Comparison of ENCODE assay signal across 8 cellular contexts in genomic region chr9:92728831-92729734, GRCh38. TPM values are rescaled to one million over a fixed set of nuclear protein-coding genes. Genes with fewer than 3 reads are reported as not detected.
DNase-seq lines count a peak whose midpoint lies in the region; ATAC-seq, FAIRE-seq and TF ChIP-seq lines count a peak whose summit lies in the region.

No MANE protein-coding gene starts in this region.

- H3K27ac Mint-ChIP-seq in neural crest cell (ENCODE audit: unreplicated experiment): no peak overlapping the region

- ATAC-seq in GM21786 (IDR thresholded peaks at IDR 0.05; ENCODE audit: unreplicated experiment): peak; percentile 87

- no peaks in the 10 kb centered on the region for H3K27me3 Mint-ChIP-seq in neural crest cell (ENCODE audit: low read depth)

- 0 out of 2 replicates have a peak, but pooled peaks have one; percentile 14 for TF ChIP-seq CTCF in LNCaP clone FGC (IDR thresholded peaks at IDR 0.05; ENCODE audit: control insufficient read depth, extremely low read depth, insufficient read depth)
- peak; percentile 43 for TF ChIP-seq CTCF in neural crest cell (conservative IDR thresholded peaks at IDR 0.05)

- peak; percentile 88 for FAIRE-seq in GM12892 (lab: Jason Lieb, UNC)

- DNase-seq in GM12892 (ENCODE audit: insufficient read length) (peak; percentile 73), LNCaP clone FGC (ENCODE audit: low read depth) (no peak), neural crest cell (ENCODE audit: low read depth, low spot score) (no peak), NCI-H1048 (lab: John Stamatoyannopoulos, UW) (no peak), NCI-H446 treated with DMSO at 0.1 percent for 48 hours (lab: John Stamatoyannopoulos, UW) (no peak)
- DNase-seq in activated naive CD4-positive, alpha-beta T cell treated with anti-CD3 and anti-CD28 coated beads, Interleukin-2, amount 50 U/mL, for 16 hours: no peak

- no peak for TF ChIP-seq POLR2A in GM12892 (IDR thresholded peaks at IDR 0.05; ENCODE audit: low read depth, low read length)

- H3K36me3 Mint-ChIP-seq in neural crest cell (ENCODE audit: low read depth): peaks cover 2% of the 10 kb centered on the region

- H3K9me3 Mint-ChIP-seq in neural crest cell: no peaks in the 10 kb centered on the region

- peaks cover 45% of the 10 kb centered on the region for H3K4me1 Mint-ChIP-seq in neural crest cell

- no peak overlapping the region for H3K4me3 Mint-ChIP-seq in neural crest cell

- no peak overlapping the region for H3K4me3 ChIP-seq in LNCaP clone FGC (ENCODE audit: low read depth, low read length)

- H3K27ac ChIP-seq in cingulate gyrus (ENCODE audit: low read depth, low read length): peak overlapping the region; percentile 63

RNA-seq across cellular contexts. Expression of gene BICD2, which starts 35.5 kb away (rescaled TPM):
- 9.5 TPM for polyA plus RNA-seq in GM12892 (2012; ENCODE audit: missing spikeins)
- 41.3 and 41.5 TPM in 2 replicates for total RNA-seq in neural crest cell

RNA-seq across cellular contexts. Expression of gene IPPK, which starts 59.2 kb away (rescaled TPM):
- 7.4 TPM for polyA plus RNA-seq in GM12892 (2012; ENCODE audit: missing spikeins)
- total RNA-seq in neural crest cell: 13.1 and 15.0 TPM in 2 replicates
